ENCODE assay signal across 15 cellular contexts in the genomic region with DNA sequence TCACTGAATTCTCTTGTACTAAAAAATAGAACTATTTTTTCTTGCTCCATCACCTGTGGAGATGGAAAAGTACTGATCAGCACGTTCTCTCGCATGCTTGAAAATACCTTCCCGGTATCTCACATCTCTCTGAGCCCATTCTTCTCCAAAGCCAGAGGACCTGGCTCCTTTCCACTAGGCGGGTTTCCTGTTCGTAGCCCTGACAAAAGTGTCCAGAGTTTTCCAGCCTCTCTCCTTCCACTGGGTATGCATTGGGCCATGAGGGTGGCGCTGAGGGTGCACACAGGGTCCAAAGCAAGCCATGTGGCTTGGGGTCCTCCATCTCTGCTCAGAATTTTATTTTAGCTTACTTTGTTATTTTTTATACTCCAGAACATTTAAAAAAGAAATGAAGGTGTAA. TPM values are rescaled to one million over a fixed set of nuclear protein-coding genes. Genes with fewer than 3 reads are reported as not detected.
DNase-seq lines count a peak whose midpoint lies in the region; ATAC-seq and TF ChIP-seq lines count a peak whose summit lies in the region.
"Had no signal": no experiment of that assay in that cellular context is flagged by ENCODE, and none has a peak within 500 bp of the region (broad histone marks: within the 10 kb centered on the region; RNA-seq: fewer than 3 reads in every experiment).

No MANE protein-coding gene starts in this region.

- no peak overlapping the region for H2BK15ac ChIP-seq in neuronal stem cell (ENCODE audit: low read length)

- H3K14ac ChIP-seq in neuronal stem cell (ENCODE audit: low read length) = no peak overlapping the region

- no peaks in the 10 kb centered on the region for H3K9me3 ChIP-seq in heart right ventricle
- no peaks in the 10 kb centered on the region for H3K9me3 ChIP-seq in gastrocnemius medialis
- no peaks in the 10 kb centered on the region for H3K9me3 ChIP-seq in neuronal stem cell (replicated peaks in 1 of 2; ENCODE audit: control insufficient read depth in 2 of 2, insufficient read depth in 1 of 2, low read depth in 1 of 2, low read length in 2 of 2)
- H3K9me3 ChIP-seq: BLaER1 had no signal

- H3K27ac ChIP-seq in heart right ventricle = peak overlapping the region in 9 of 10 donors; percentile 8 to 67 (median 41)
- peak overlapping the region in 3 of 4 donors; percentile 38 to 54 (median 50) for H3K27ac ChIP-seq in gastrocnemius medialis
- no peak overlapping the region for H3K27ac ChIP-seq in neuronal stem cell (replicated peaks; ENCODE audit: low read length)
- H3K27ac ChIP-seq: BLaER1, GM23248 had no signal

- H2AFZ ChIP-seq in neuronal stem cell (ENCODE audit: low read length) = no peak overlapping the region
- H2AFZ ChIP-seq: GM23248 had no signal

- no peak overlapping the region for H2BK120ac ChIP-seq in neuronal stem cell (ENCODE audit: low read depth, low read length)

- no peak overlapping the region for H2BK12ac ChIP-seq in neuronal stem cell (ENCODE audit: low read length)

- no peak overlapping the region for H3K4me3 ChIP-seq in heart right ventricle
- no peak overlapping the region for H3K4me3 ChIP-seq in gastrocnemius medialis
- H3K4me3 ChIP-seq in neuronal stem cell (ENCODE audit: low read length in 2 of 2) = no peak overlapping the region
- H3K4me3 ChIP-seq: BLaER1, GM23248 had no signal

- DNase-seq in heart right ventricle = peak in 1 of 2 donors; percentile 54
- DNase-seq in cardiac septum (ENCODE audit: low spot score) = no peak
- peak; percentile 43 for DNase-seq in dermis blood vessel endothelial cell
- peak; percentile 43 to 49 for DNase-seq in lung microvascular endothelial cell (ENCODE audit: low read depth in 2 of 2)
- DNase-seq in gastrocnemius medialis = no peak
- no peak for DNase-seq in neuronal stem cell (ENCODE audit: low spot score)
- DNase-seq in stimulated activated CD4-positive, alpha-beta T cell treated with anti-CD3 and anti-CD28 coated beads, Interleukin-4, amount 100 ng/mL, for 1 hour = no peak
- DNase-seq: 8988T; AML-193; Calu3; CD4-positive, alpha-beta T cell; DMS 273 treated with DMSO at 0.1 percent for 48 hours; GM23248 had no signal

- ATAC-seq in heart right ventricle (peak in 7 of 8 donors; percentile 48 to 74 (median 58)), gastrocnemius medialis (peak in 1 of 2 donors; percentile 45)
- ATAC-seq: HCT116 had no signal

- H4K91ac ChIP-seq in neuronal stem cell (ENCODE audit: low read depth, low read length, poor library complexity) = no peak overlapping the region

- TF ChIP-seq CTCF in heart right ventricle (IDR thresholded peaks at IDR 0.05) (no peak), gastrocnemius medialis (IDR thresholded peaks at IDR 0.05 in 4 of 5, conservative IDR thresholded peaks at IDR 0.05 in 1 of 5) (no peak)

- H3K36me3 ChIP-seq in heart right ventricle = no peaks in the 10 kb centered on the region
- no peaks in the 10 kb centered on the region for H3K36me3 ChIP-seq in gastrocnemius medialis
- no peaks in the 10 kb centered on the region for H3K36me3 ChIP-seq in neuronal stem cell (replicated peaks in 1 of 2; ENCODE audit: control insufficient read depth in 2 of 2, insufficient read depth in 2 of 2, low read length in 2 of 2)
- H3K36me3 ChIP-seq: BLaER1 had no signal

- no peaks in the 10 kb centered on the region for H3K79me1 ChIP-seq in neuronal stem cell (ENCODE audit: low read depth, low read length)

- H3K9ac ChIP-seq in neuronal stem cell (ENCODE audit: low read depth, low read length, poor library complexity) = no peak overlapping the region
- H3K9ac ChIP-seq: BLaER1, GM23248 had no signal

- H3K27me3 ChIP-seq in heart right ventricle (no peaks in the 10 kb centered on the region), gastrocnemius medialis (no peaks in the 10 kb centered on the region), neuronal stem cell (ENCODE audit: control insufficient read depth in 3 of 3, insufficient read depth in 3 of 3, low read depth in 1 of 3, low read length in 3 of 3) (peaks cover 0 to 12% (median 0%) of the 10 kb centered on the region in 3 experiments)
- H3K27me3 ChIP-seq: BLaER1 had no signal

- H3K23ac ChIP-seq in neuronal stem cell (ENCODE audit: low read depth, low read length, poor library complexity) = no peak overlapping the region

- H2BK5ac ChIP-seq in neuronal stem cell (ENCODE audit: low read length) = no peak overlapping the region

- no peak for TF ChIP-seq POLR2A in gastrocnemius medialis (IDR thresholded peaks at IDR 0.05)

- in situ Hi-C loops in gastrocnemius medialis (cut with MboI; ENCODE audit: low sequenced_read_pairs in 4 of 4) = no loop called here

- intact Hi-C loops in heart right ventricle (cut with DNase I) (loop anchor here in 1 of 10 donors (2.0 kb wide), 1 partner anchor 15 kb away; no protein-coding TSS in a partner anchor), cardiac septum (cut with DNase I) (no loop called here), gastrocnemius medialis (cut with DNase I; ENCODE audit: low total_unique reads) (no loop called here)

- WGBS in heart right ventricle, 2 donors = 62 to 69% methylated on average over 6 of the region's 6 CpGs
- no CpG with 5 or more reads among the region's 6 CpGs for WGBS in neuronal stem cell (ENCODE audit: extremely low coverage in 2 of 2, insufficient read length in 2 of 2, insufficient replicate concordance in 1 of 2), 2 donors

- H4K8ac ChIP-seq in neuronal stem cell (ENCODE audit: low read depth, low read length) = no peak overlapping the region

- H3K4me2 ChIP-seq in neuronal stem cell (ENCODE audit: insufficient read depth, low read length, poor library complexity, severe bottlenecking) = no peak overlapping the region
- H3K4me2 ChIP-seq: BLaER1 had no signal

- no peak overlapping the region for H3K18ac ChIP-seq in neuronal stem cell (ENCODE audit: low read length)

- H3K4me1 ChIP-seq in heart right ventricle (peaks cover 0 to 36% (median 0%) of the 10 kb centered on the region in 9 donors), gastrocnemius medialis (no peaks in the 10 kb centered on the region), neuronal stem cell (ENCODE audit: control insufficient read depth in 2 of 2, insufficient read depth in 1 of 2, low read depth in 1 of 2, low read length in 2 of 2) (peaks cover 0 to 6% of the 10 kb centered on the region in 2 donors)

- H2AK5ac ChIP-seq in neuronal stem cell (ENCODE audit: low read depth, low read length) = no peak overlapping the region

- H3K4ac ChIP-seq in neuronal stem cell (ENCODE audit: low read length) = no peak overlapping the region

RNA-seq across cellular contexts. Expression of a gene that starts 16.3 kb away (rescaled TPM):
- total RNA-seq in heart right ventricle (100 to 1,000 TPM in 1 of 10 donors, 10 to 100 TPM in 9; 30.0 to 156 (median 51.8) TPM), cardiac septum (52.1 TPM), dermis blood vessel endothelial cell (495 and 622 TPM in 2 replicates), lung microvascular endothelial cell (227 and 408 TPM in 2 replicates), gastrocnemius medialis (10 to 100 TPM; 27.1 to 73.1 (median 37.8) TPM)
- 10 to 100 TPM; 23.1 to 99.2 TPM for polyA plus RNA-seq in heart right ventricle
- polyA plus RNA-seq in neuronal stem cell (2013, experiment 1 of 2) = not detected
- polyA plus RNA-seq in neuronal stem cell (2013, experiment 2 of 2) = not detected
- total RNA-seq: Calu3 had no signal

RNA-seq across cellular contexts. Expression of a gene that starts 52.4 kb away (rescaled TPM):
- total RNA-seq in heart right ventricle (10 to 100 TPM; 30.0 to 43.8 (median 35.2) TPM), cardiac septum (31.7 TPM), dermis blood vessel endothelial cell (34.5 and 56.8 TPM in 2 replicates), lung microvascular endothelial cell (24.6 and 29.0 TPM in 2 replicates), gastrocnemius medialis (10 to 100 TPM; 21.0 to 31.1 (median 25.4) TPM)
- 10 to 100 TPM; 15.9 to 20.0 TPM for polyA plus RNA-seq in heart right ventricle
- polyA plus RNA-seq in neuronal stem cell (2013, experiment 1 of 2) = 44.4 TPM
- polyA plus RNA-seq in neuronal stem cell (2013, experiment 2 of 2) = 45.6 TPM

Comparison
In these comparisons a context has a peak if more than half of its experiments do, and no peak if none do; other contexts are left out.
1. DNase-seq: peak in dermis blood vessel endothelial cell (single experiment) and lung microvascular endothelial cell (2 of 2); none in cardiac septum (single experiment), gastrocnemius medialis (0 of 2), neuronal stem cell (single experiment) and stimulated activated CD4-positive, alpha-beta T cell treated with anti-CD3 and anti-CD28 coated beads, Interleukin-4, amount 100 ng/mL, for 1 hour (single experiment).